8 cellular contexts compared by ENCODE assay signal in genomic region chr16:28858366-28858915, GRCh38. TPM values are rescaled to one million over a fixed set of nuclear protein-coding genes. Genes with fewer than 3 reads are reported as not detected.
DNase-seq lines count a peak whose midpoint lies in the region; TF ChIP-seq lines count a peak whose summit lies in the region.
"Not testable (repeated sequence)": the region's sequence is repeated elsewhere in the genome, so short reads cannot be mapped to it uniquely, and the experiment has no call there.
"Had no signal": no experiment of that assay in that cellular context is flagged by ENCODE, and none has a peak within 500 bp of the region (broad histone marks: within the 10 kb centered on the region; RNA-seq: fewer than 3 reads in every experiment).

No MANE protein-coding gene starts in this region.

- peaks cover 17% of the 10 kb centered on the region for H3K79me2 ChIP-seq in mammary epithelial cell (ENCODE audit: insufficient read depth, low read length)
- not testable (repeated sequence) for H3K79me2 ChIP-seq in trophoblast cell (ENCODE audit: control insufficient read depth, insufficient read depth, low read length, poor library complexity)

- H3K14ac ChIP-seq in trophoblast cell (ENCODE audit: low read length) = not testable (repeated sequence)

- intact Hi-C loops in mammary epithelial cell (cut with micrococcal nuclease); esophagus squamous epithelium (cut with DNase I): not testable (repeated sequence)

- WGBS in mammary epithelial cell (ENCODE audit: low coverage, missing lambda C conversion rate) = 22% methylated on average over 9 of the region's 9 CpGs
- 54 to 70% methylated on average over 9 of the region's 9 CpGs for WGBS in esophagus squamous epithelium, 2 donors
- no CpG with 5 or more reads among the region's 9 CpGs for WGBS in trophoblast cell (ENCODE audit: extremely low coverage, insufficient coverage, insufficient read length)

- CTCF ChIA-PET in mammary epithelial cell (lab: Charles Lee; ENCODE audit: low non-redundant PET) = interaction anchor here (0.8 kb wide), 1 partner anchor 28 kb away, joined by 30 read pairs; no protein-coding TSS in a partner anchor

- H3K27me3 ChIP-seq in mammary epithelial cell (ENCODE audit: insufficient read depth, low read length); esophagus squamous epithelium; trophoblast cell (ENCODE audit: insufficient read depth, low read length): not testable (repeated sequence)

- not testable (repeated sequence) for H3K4me2 ChIP-seq in mammary epithelial cell (ENCODE audit: insufficient read depth, low read depth, low read length); trophoblast cell (ENCODE audit: low read length)

- not testable (repeated sequence) for H3K9ac ChIP-seq in mammary epithelial cell (ENCODE audit: insufficient read depth, low read length); trophoblast cell (ENCODE audit: low read length)

- H3K4me1 ChIP-seq in mammary epithelial cell (ENCODE audit: insufficient read depth, low read length) (peaks cover 10% of the 10 kb centered on the region), esophagus squamous epithelium (peaks cover 0 to 20% (median 4%) of the 10 kb centered on the region in 3 donors)
- H3K4me1 ChIP-seq in trophoblast cell (ENCODE audit: control insufficient read depth in 1 of 2, insufficient read depth in 2 of 2, low read length in 2 of 2) = not testable (repeated sequence)

- peak overlapping the region; percentile 37 for H2AFZ ChIP-seq in mammary epithelial cell (ENCODE audit: low read depth, low read length)
- not testable (repeated sequence) for H2AFZ ChIP-seq in trophoblast cell (ENCODE audit: insufficient read depth, low read length, poor library complexity)

- not testable (repeated sequence) for TF ChIP-seq CTCF in mammary epithelial cell (conservative IDR thresholded peaks at IDR 0.05 in 1 of 2, IDR thresholded peaks at IDR 0.05 in 1 of 2; ENCODE audit: extremely low read depth in 1 of 2, insufficient read depth in 1 of 2, low read depth in 1 of 2, low read length in 2 of 2); esophagus squamous epithelium (IDR thresholded peaks at IDR 0.05)

- H3K18ac ChIP-seq in trophoblast cell (ENCODE audit: low read length) = not testable (repeated sequence)

- peak; percentile 38 for DNase-seq in EH (ENCODE audit: low read depth)
- DNase-seq in NCI-H226 = peak; percentile 49
- peak; percentile 17 for DNase-seq in amniotic epithelial cell (ENCODE audit: low read depth)
- DNase-seq in mammary epithelial cell = peak; percentile 64
- DNase-seq in esophagus squamous epithelium (lab: John Stamatoyannopoulos, UW) = not testable (repeated sequence)
- peak; percentile 2 for DNase-seq in inferior parietal cortex (ENCODE audit: extremely low spot score)
- peak; percentile 26 to 86 for DNase-seq in trophoblast cell

- H4K12ac ChIP-seq in trophoblast cell (ENCODE audit: low read depth, low read length) = not testable (repeated sequence)

- H4K91ac ChIP-seq in trophoblast cell (ENCODE audit: low read depth, low read length) = not testable (repeated sequence)

- not testable (repeated sequence) for TF ChIP-seq POLR2A in esophagus squamous epithelium (IDR thresholded peaks at IDR 0.05)

- H3K4ac ChIP-seq in trophoblast cell (ENCODE audit: low read depth, low read length) = not testable (repeated sequence)

- not testable (repeated sequence) for H4K20me1 ChIP-seq in mammary epithelial cell (ENCODE audit: insufficient read depth, low read length)

- not testable (repeated sequence) for H3K4me3 ChIP-seq in mammary epithelial cell (replicated peaks in 1 of 3; ENCODE audit: insufficient read depth in 1 of 3, low read depth in 2 of 3, low read length in 3 of 3); esophagus squamous epithelium; trophoblast cell (ENCODE audit: low read depth, low read length)

- H3K9me3 ChIP-seq in mammary epithelial cell (replicated peaks; ENCODE audit: insufficient read depth, low read length); esophagus squamous epithelium; trophoblast cell (ENCODE audit: insufficient read depth, low read depth, low read length): not testable (repeated sequence)

- in situ Hi-C loops in mammary epithelial cell (cut with MboI; ENCODE audit: low sequenced_read_pairs in 2 of 2) = loop anchor here in 1 of 2 donors (10.0 kb wide), 1 partner anchor 86 kb away; no protein-coding TSS in a partner anchor

- not testable (repeated sequence) for H3K79me1 ChIP-seq in trophoblast cell (ENCODE audit: low read length)

- not testable (repeated sequence) for BruUV-seq in mammary epithelial cell (replicated peaks; lab: Mats Ljungman, UMichigan)

- H2BK120ac ChIP-seq in trophoblast cell (ENCODE audit: insufficient read depth, low read length, poor library complexity) = not testable (repeated sequence)

- H2BK5ac ChIP-seq in trophoblast cell (ENCODE audit: low read depth, low read length, poor library complexity) = not testable (repeated sequence)

- dilution Hi-C loops in mammary epithelial cell (cut with HindIII; ENCODE audit: low sequenced_read_pairs) = not testable (repeated sequence)

- H2AK5ac ChIP-seq in trophoblast cell (ENCODE audit: low read length) = not testable (repeated sequence)

- H3K23ac ChIP-seq in trophoblast cell (ENCODE audit: low read length) = not testable (repeated sequence)

- H3K27ac ChIP-seq in mammary epithelial cell (ENCODE audit: insufficient read depth, low read depth, low read length) (peak overlapping the region; percentile 49), esophagus squamous epithelium (peak overlapping the region in 3 of 4 donors; percentile 22 to 36 (median 26))
- H3K27ac ChIP-seq in trophoblast cell (ENCODE audit: low read depth, low read length) = not testable (repeated sequence)

- not testable (repeated sequence) for H2BK12ac ChIP-seq in trophoblast cell (ENCODE audit: low read length)

- H3K36me3 ChIP-seq in mammary epithelial cell (ENCODE audit: insufficient read depth, low read length); esophagus squamous epithelium; trophoblast cell (ENCODE audit: control insufficient read depth in 1 of 2, insufficient read depth in 2 of 2, low read length in 2 of 2): not testable (repeated sequence)

- H4K8ac ChIP-seq in trophoblast cell (ENCODE audit: low read depth, low read length) = not testable (repeated sequence)

RNA-seq across cellular contexts. Expression of gene SH2B1, which starts 5.2 kb away (rescaled TPM):
- total RNA-seq in mammary epithelial cell = 10 to 100 TPM; 12.0 to 40.6 TPM
- polyA plus RNA-seq in mammary epithelial cell = 18.2 TPM
- 14.9 TPM for polyA minus RNA-seq in mammary epithelial cell
- total RNA-seq in esophagus squamous epithelium = 10 to 100 TPM; 11.0 to 28.2 (median 18.8) TPM
- polyA plus RNA-seq in trophoblast cell (2013) = 28.0 and 28.5 TPM in 2 replicates

RNA-seq across cellular contexts. Expression of gene TUFM, which starts 12.3 kb away (rescaled TPM):
- total RNA-seq in mammary epithelial cell = 100 to 1,000 TPM in 1 of 2 donors, 10 to 100 TPM in 1; 94.9 to 142 TPM
- polyA plus RNA-seq in mammary epithelial cell = 144 TPM
- polyA minus RNA-seq in mammary epithelial cell = 126 TPM
- 100 to 1,000 TPM; 105 to 143 (median 121) TPM for total RNA-seq in esophagus squamous epithelium
- polyA plus RNA-seq in trophoblast cell (2013) = 147 TPM in 2 replicates

RNA-seq across cellular contexts. Expression of gene ATP2A1, which starts 19.8 kb away (rescaled TPM):
- total RNA-seq in mammary epithelial cell (1 to 10 TPM in 1 of 2 donors, under 1 TPM in 1; 0.17 to 1.2 TPM), esophagus squamous epithelium (under 1 TPM in 2 of 4 donors, not detected in 2; 0.19 to 0.26 TPM)
- 0.43 TPM for polyA plus RNA-seq in mammary epithelial cell
- not detected for polyA minus RNA-seq in mammary epithelial cell
- polyA plus RNA-seq in trophoblast cell (2013) = 1.6 and 1.8 TPM in 2 replicates
- polyA plus RNA-seq: CD4-positive, alpha-beta memory T cell had no signal

RNA-seq across cellular contexts. Expression of gene ATXN2L, which starts 35.6 kb away (rescaled TPM):
- total RNA-seq in mammary epithelial cell (100 to 1,000 TPM in 1 of 2 donors, 10 to 100 TPM in 1; 80.5 to 247 TPM), esophagus squamous epithelium (10 to 100 TPM; 42.1 to 72.7 (median 67.1) TPM)
- polyA plus RNA-seq in mammary epithelial cell = 33.5 TPM
- 123 TPM for polyA minus RNA-seq in mammary epithelial cell
- polyA plus RNA-seq in trophoblast cell (2013) = 336 and 356 TPM in 2 replicates
